Comparison of ENCODE assay signal across 18 cellular contexts in genomic region chr4:151781026-151781425, GRCh38. TPM values are rescaled to one million over a fixed set of nuclear protein-coding genes. Genes with fewer than 3 reads are reported as not detected.
DNase-seq lines count a peak whose midpoint lies in the region; ATAC-seq and TF ChIP-seq lines count a peak whose summit lies in the region.
"Had no signal": no experiment of that assay in that cellular context is flagged by ENCODE, and none has a peak within 500 bp of the region (broad histone marks: within the 10 kb centered on the region; RNA-seq: fewer than 3 reads in every experiment).

No MANE protein-coding gene starts in this region.

- H2BK5ac ChIP-seq in trophoblast cell (ENCODE audit: low read depth, low read length, poor library complexity), result no peak overlapping the region

- H3K27me3 ChIP-seq in left ventricle myocardium inferior (ENCODE audit: low read depth), result no peaks in the 10 kb centered on the region
- H3K27me3 ChIP-seq in trophoblast cell (ENCODE audit: insufficient read depth, low read length), result no peaks in the 10 kb centered on the region

- H3K36me3 ChIP-seq in left ventricle myocardium inferior (no peaks in the 10 kb centered on the region), trophoblast cell (ENCODE audit: control insufficient read depth in 1 of 2, insufficient read depth in 2 of 2, low read length in 2 of 2) (no peaks in the 10 kb centered on the region)
- H3K36me3 ChIP-seq: HAP-1, SJSA1 had no signal

- no peak for ATAC-seq in HG02610 (IDR thresholded peaks at IDR 0.05; ENCODE audit: unreplicated experiment)
- no peak for ATAC-seq in stimulated activated effector memory CD8-positive, alpha-beta T cell treated with anti-CD3 and anti-CD28 coated beads, Interleukin-12 subunit alpha, Interleukin-12 subunit beta, amount 100 ng/mL, for 72 hours
- ATAC-seq: A549 had no signal

- no peak overlapping the region for H3K23ac ChIP-seq in trophoblast cell (ENCODE audit: low read length)

- peak in 8 of 14 donors; percentile 0 to 14 (median 8) for DNase-seq in C1 segment of cervical spinal cord (lab: John Stamatoyannopoulos, UW)
- DNase-seq in globus pallidus (ENCODE audit: low spot score), result peak; percentile 51
- DNase-seq in left ventricle myocardium inferior, result peak; percentile 46
- peak; percentile 83 for DNase-seq in pons (ENCODE audit: low spot score)
- DNase-seq in stimulated activated effector memory CD8-positive, alpha-beta T cell treated with anti-CD3 and anti-CD28 coated beads, Interleukin-12 subunit alpha, Interleukin-12 subunit beta, amount 100 ng/mL, for 72 hours (ENCODE audit: low spot score in 2 of 2), result no peak
- DNase-seq in NCI-H1092 (lab: John Stamatoyannopoulos, UW), result no peak
- no peak for DNase-seq in trophoblast cell
- DNase-seq: DND-41, MM.1S, NCI-H1092 treated with DMSO at 0.1 percent for 48 hours, NCI-H2081 treated with DMSO at 0.1 percent for 48 hours, NCI-H524, PC-9 had no signal

- H2AFZ ChIP-seq in trophoblast cell (ENCODE audit: insufficient read depth, low read length, poor library complexity), result no peak overlapping the region
- H2AFZ ChIP-seq: PC-9 had no signal

- H4K91ac ChIP-seq in trophoblast cell (ENCODE audit: low read depth, low read length), result no peak overlapping the region

- H3K27ac ChIP-seq in left ventricle myocardium inferior (replicated peaks) (peak overlapping the region; percentile 78), trophoblast cell (ENCODE audit: low read depth, low read length) (no peak overlapping the region)
- H3K27ac ChIP-seq: A549, C4-2B, PC-9, SJSA1 had no signal

- intact Hi-C loops in left ventricle myocardium inferior (cut with micrococcal nuclease), result no loop called here

- no peaks in the 10 kb centered on the region for H3K79me1 ChIP-seq in trophoblast cell (ENCODE audit: low read length)

- H3K4me3 Mint-ChIP-seq in stimulated activated effector memory CD8-positive, alpha-beta T cell treated with anti-CD3 and anti-CD28 coated beads, Interleukin-12 subunit alpha, Interleukin-12 subunit beta, amount 100 ng/mL, for 72 hours, result no peak overlapping the region

- TF ChIP-seq CTCF in left ventricle myocardium inferior (IDR thresholded peaks at IDR 0.05; ENCODE audit: borderline replicate concordance), result no peak

- no peaks in the 10 kb centered on the region for H3K36me3 Mint-ChIP-seq in stimulated activated effector memory CD8-positive, alpha-beta T cell treated with anti-CD3 and anti-CD28 coated beads, Interleukin-12 subunit alpha, Interleukin-12 subunit beta, amount 100 ng/mL, for 72 hours

- peaks cover 2% of the 10 kb centered on the region for H3K9me3 Mint-ChIP-seq in stimulated activated effector memory CD8-positive, alpha-beta T cell treated with anti-CD3 and anti-CD28 coated beads, Interleukin-12 subunit alpha, Interleukin-12 subunit beta, amount 100 ng/mL, for 72 hours

- no peaks in the 10 kb centered on the region for H3K79me2 ChIP-seq in trophoblast cell (ENCODE audit: control insufficient read depth, insufficient read depth, low read length, poor library complexity)

- no peak overlapping the region for H3K4me3 ChIP-seq in left ventricle myocardium inferior
- no peak overlapping the region for H3K4me3 ChIP-seq in trophoblast cell (ENCODE audit: low read depth, low read length)
- H3K4me3 ChIP-seq: A549, HAP-1, PC-9, SJSA1 had no signal

- H2BK120ac ChIP-seq in trophoblast cell (ENCODE audit: insufficient read depth, low read length, poor library complexity), result no peak overlapping the region

- WGBS in trophoblast cell (ENCODE audit: extremely low coverage, insufficient coverage, insufficient read length), result no CpG with 5 or more reads among the region's 5 CpGs

- no peak overlapping the region for H3K4me2 ChIP-seq in trophoblast cell (ENCODE audit: low read length)
- H3K4me2 ChIP-seq: A549, PC-9 had no signal

- H3K4me1 Mint-ChIP-seq in stimulated activated effector memory CD8-positive, alpha-beta T cell treated with anti-CD3 and anti-CD28 coated beads, Interleukin-12 subunit alpha, Interleukin-12 subunit beta, amount 100 ng/mL, for 72 hours, result no peaks in the 10 kb centered on the region

- no peaks in the 10 kb centered on the region for H3K9me3 ChIP-seq in left ventricle myocardium inferior (replicated peaks)
- no peaks in the 10 kb centered on the region for H3K9me3 ChIP-seq in trophoblast cell (ENCODE audit: insufficient read depth, low read depth, low read length)
- H3K9me3 ChIP-seq: A549, HAP-1, SJSA1 had no signal

- no peak overlapping the region for H4K12ac ChIP-seq in trophoblast cell (ENCODE audit: low read depth, low read length)

- no peak overlapping the region for H3K9ac ChIP-seq in trophoblast cell (ENCODE audit: low read length)

- H3K18ac ChIP-seq in trophoblast cell (ENCODE audit: low read length), result no peak overlapping the region

- H3K14ac ChIP-seq in trophoblast cell (ENCODE audit: low read length), result no peak overlapping the region

- H2BK12ac ChIP-seq in trophoblast cell (ENCODE audit: low read length), result no peak overlapping the region

- H4K8ac ChIP-seq in trophoblast cell (ENCODE audit: low read depth, low read length), result no peak overlapping the region

- H3K4ac ChIP-seq in trophoblast cell (ENCODE audit: low read depth, low read length), result no peak overlapping the region

- H3K27ac Mint-ChIP-seq in stimulated activated effector memory CD8-positive, alpha-beta T cell treated with anti-CD3 and anti-CD28 coated beads, Interleukin-12 subunit alpha, Interleukin-12 subunit beta, amount 100 ng/mL, for 72 hours, result no peak overlapping the region

- H3K4me1 ChIP-seq in left ventricle myocardium inferior, result peaks cover 31% of the 10 kb centered on the region
- H3K4me1 ChIP-seq in trophoblast cell (ENCODE audit: control insufficient read depth in 1 of 2, insufficient read depth in 2 of 2, low read length in 2 of 2), result no peaks in the 10 kb centered on the region
- H3K4me1 ChIP-seq: A549, SJSA1 had no signal

- H2AK5ac ChIP-seq in trophoblast cell (ENCODE audit: low read length), result no peak overlapping the region

RNA-seq across cellular contexts. Expression of gene GATB, which starts 20.2 kb away (rescaled TPM):
- 102 TPM for total RNA-seq in left ventricle myocardium inferior
- polyA plus RNA-seq in trophoblast cell (2013), result 12.7 and 14.3 TPM in 2 replicates

Comparison
In these comparisons a context has a peak if more than half of its experiments do, and no peak if none do; other contexts are left out.
1. DNase-seq: peak in C1 segment of cervical spinal cord (8 of 14), globus pallidus (single experiment), left ventricle myocardium inferior (single experiment) and pons (single experiment); none in stimulated activated effector memory CD8-positive, alpha-beta T cell treated with anti-CD3 and anti-CD28 coated beads, Interleukin-12 subunit alpha, Interleukin-12 subunit beta, amount 100 ng/mL, for 72 hours (0 of 2), NCI-H1092 (single experiment) and trophoblast cell (0 of 2).